In genomic region chr9:74951107-74951720, GRCh38 we compare ENCODE assay signal across 8 cellular contexts. TPM values are rescaled to one million over a fixed set of nuclear protein-coding genes. Genes with fewer than 3 reads are reported as not detected.
DNase-seq lines count a peak whose midpoint lies in the region; ATAC-seq and TF ChIP-seq lines count a peak whose summit lies in the region.

No MANE protein-coding gene starts in this region.

- no peaks in the 10 kb centered on the region for H3K9me3 Mint-ChIP-seq in activated naive CD4-positive, alpha-beta T cell treated with anti-CD3 and anti-CD28 coated beads, Interleukin-2, amount 50 U/mL, for 24 hours

- peak overlapping the region; percentile 94 for H3K27ac Mint-ChIP-seq in activated naive CD4-positive, alpha-beta T cell treated with anti-CD3 and anti-CD28 coated beads, Interleukin-2, amount 50 U/mL, for 24 hours

- H3K4me3 Mint-ChIP-seq in activated naive CD4-positive, alpha-beta T cell treated with anti-CD3 and anti-CD28 coated beads, Interleukin-2, amount 50 U/mL, for 24 hours, result peak overlapping the region; percentile 98

- H3K27ac ChIP-seq in body of pancreas (peak overlapping the region; percentile 75 to 95 (median 88)), mesenchymal stem cell (ENCODE audit: low read length, poor library complexity, severe bottlenecking) (no peak overlapping the region), urinary bladder (ENCODE audit: low read depth) (peak overlapping the region; percentile 99)

- H4K8ac ChIP-seq in mesenchymal stem cell (ENCODE audit: low read length), result no peak overlapping the region

- DNase-seq in activated naive CD4-positive, alpha-beta T cell treated with anti-CD3 and anti-CD28 coated beads, Interleukin-2, amount 50 U/mL, for 16 hours, result no peak
- no peak for DNase-seq in body of pancreas
- no peak for DNase-seq in mesenchymal stem cell
- no peak for DNase-seq in ureter (ENCODE audit: low spot score)
- no peak for DNase-seq in Kasumi-1 (lab: John Stamatoyannopoulos, UW)

- no peak for TF ChIP-seq POLR2A in body of pancreas (IDR thresholded peaks at IDR 0.05)

- no peaks in the 10 kb centered on the region for H3K27me3 Mint-ChIP-seq in activated naive CD4-positive, alpha-beta T cell treated with anti-CD3 and anti-CD28 coated beads, Interleukin-2, amount 50 U/mL, for 24 hours

- peak overlapping the region; percentile 51 for H3K4me2 ChIP-seq in mesenchymal stem cell (ENCODE audit: low read length, poor library complexity, severe bottlenecking)

- H3K9me3 ChIP-seq in body of pancreas (no peaks in the 10 kb centered on the region), mesenchymal stem cell (ENCODE audit: control insufficient read depth, low read length) (no peaks in the 10 kb centered on the region)

- no peak overlapping the region for H2BK120ac ChIP-seq in mesenchymal stem cell (ENCODE audit: low read depth, low read length)

- WGBS in body of pancreas, 2 donors, result 61 to 70% methylated on average over 21 of the region's 21 CpGs
- 66% methylated on average over 21 of the region's 21 CpGs for WGBS in mesenchymal stem cell
- 69% methylated on average over 21 of the region's 21 CpGs for WGBS in urinary bladder

- peak overlapping the region in 1 of 2 experiments; percentile 41 for H3K4ac ChIP-seq in mesenchymal stem cell (ENCODE audit: low read depth in 1 of 2, low read length in 2 of 2)

- H3K27me3 ChIP-seq in body of pancreas (no peaks in the 10 kb centered on the region), mesenchymal stem cell (ENCODE audit: control insufficient read depth in 1 of 2, insufficient read depth in 1 of 2, low read length in 2 of 2) (no peaks in the 10 kb centered on the region)

- H2BK15ac ChIP-seq in mesenchymal stem cell (ENCODE audit: low read depth, poor library complexity, severe bottlenecking), result no peak overlapping the region

- peak overlapping the region; percentile 33 for H2AFZ ChIP-seq in mesenchymal stem cell (ENCODE audit: low read depth, low read length)

- ATAC-seq in body of pancreas, result no peak
- ATAC-seq in GM21515 (IDR thresholded peaks at IDR 0.05; ENCODE audit: unreplicated experiment), result no peak

- H3K23ac ChIP-seq in mesenchymal stem cell (ENCODE audit: low read length in 2 of 2), result no peak overlapping the region

- H3K14ac ChIP-seq in mesenchymal stem cell (ENCODE audit: low read length in 2 of 2), result no peak overlapping the region

- no peak overlapping the region for H4K91ac ChIP-seq in mesenchymal stem cell (ENCODE audit: low read length)

- H3K18ac ChIP-seq in mesenchymal stem cell (ENCODE audit: low read depth in 1 of 2, low read length in 2 of 2), result peak overlapping the region in 1 of 2 experiments; percentile 12

- no peak for TF ChIP-seq CTCF in body of pancreas (IDR thresholded peaks at IDR 0.05)

- no peak overlapping the region for H2BK5ac ChIP-seq in mesenchymal stem cell (ENCODE audit: low read depth, low read length, poor library complexity, severe bottlenecking)

- H2BK12ac ChIP-seq in mesenchymal stem cell (ENCODE audit: low read length in 2 of 2), result no peak overlapping the region

- H3K36me3 Mint-ChIP-seq in activated naive CD4-positive, alpha-beta T cell treated with anti-CD3 and anti-CD28 coated beads, Interleukin-2, amount 50 U/mL, for 24 hours, result peaks cover 3% of the 10 kb centered on the region

- peaks cover 13% of the 10 kb centered on the region for H3K4me1 ChIP-seq in body of pancreas
- peaks cover 6% of the 10 kb centered on the region for H3K4me1 ChIP-seq in mesenchymal stem cell (ENCODE audit: control insufficient read depth, insufficient read depth, low read depth, low read length)
- no peaks in the 10 kb centered on the region for H3K4me1 ChIP-seq in urinary bladder (ENCODE audit: insufficient read depth)

- H3K9ac ChIP-seq in mesenchymal stem cell (ENCODE audit: low read length), result peak overlapping the region; percentile 95

- no peaks in the 10 kb centered on the region for H3K36me3 ChIP-seq in body of pancreas (replicated peaks in 1 of 2; ENCODE audit: insufficient read depth in 1 of 2, low read depth in 2 of 2)
- H3K36me3 ChIP-seq in mesenchymal stem cell (ENCODE audit: control insufficient read depth in 1 of 2, insufficient read depth in 2 of 2, low read depth in 1 of 2, low read length in 2 of 2), result peaks cover 0 to 5% of the 10 kb centered on the region in 2 experiments
- peaks cover 3% of the 10 kb centered on the region for H3K36me3 ChIP-seq in urinary bladder (ENCODE audit: insufficient read depth)

- peaks cover 6% of the 10 kb centered on the region for H3K79me1 ChIP-seq in mesenchymal stem cell (replicated peaks; ENCODE audit: low read length, poor library complexity, severe bottlenecking)

- H3K4me3 ChIP-seq in body of pancreas, result peak overlapping the region in 1 of 2 donors; percentile 93
- H3K4me3 ChIP-seq in mesenchymal stem cell (ENCODE audit: insufficient read depth in 1 of 2, low read depth in 1 of 2, low read length in 2 of 2), result peak overlapping the region in 1 of 2 experiments; percentile 96
- H3K4me3 ChIP-seq in urinary bladder (ENCODE audit: low read depth, low read length), result peak overlapping the region; percentile 88

- intact Hi-C loops in body of pancreas (cut with DNase I), result no loop called here

- H3K4me1 Mint-ChIP-seq in activated naive CD4-positive, alpha-beta T cell treated with anti-CD3 and anti-CD28 coated beads, Interleukin-2, amount 50 U/mL, for 24 hours, result peaks cover 27% of the 10 kb centered on the region

- no peak overlapping the region for H2AK5ac ChIP-seq in mesenchymal stem cell (ENCODE audit: low read length, severe bottlenecking)

RNA-seq across cellular contexts. Expression of gene C9orf40, which starts 1.5 kb away (rescaled TPM):
- total RNA-seq in body of pancreas (1 to 10 TPM; 1.3 to 9.9 TPM), urinary bladder (5.4 TPM), ureter (3.2 TPM)
- 4.3 TPM for polyA plus RNA-seq in mesenchymal stem cell (2013, experiment 1 of 2)
- 4.7 TPM for polyA plus RNA-seq in mesenchymal stem cell (2013, experiment 2 of 2)
- polyA plus RNA-seq in urinary bladder, result 6.7 TPM
